ENCODE assay signal across 25 cellular contexts in the genomic region with DNA sequence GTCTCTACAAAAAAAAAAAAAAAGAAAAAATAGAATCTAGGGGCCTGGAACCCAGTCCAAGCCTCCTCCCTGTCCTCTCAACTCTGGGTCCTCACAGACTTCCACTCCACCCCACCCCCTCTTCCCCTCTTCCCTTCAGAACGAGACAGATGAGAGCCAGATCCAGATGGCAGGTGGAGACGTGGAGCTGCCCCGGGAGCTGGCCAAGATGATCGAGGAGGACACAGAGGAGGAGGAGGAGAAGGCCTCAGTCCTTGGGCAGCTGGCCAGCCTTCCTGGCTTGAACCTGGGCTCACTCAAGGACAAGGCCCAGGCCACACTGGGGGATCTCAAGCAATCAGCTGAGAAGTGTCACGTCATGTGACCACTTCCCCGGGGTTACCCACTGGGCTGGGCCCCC. TPM values are rescaled to one million over a fixed set of nuclear protein-coding genes. Genes with fewer than 3 reads are reported as not detected.
"Had no signal": no experiment of that assay in that cellular context is flagged by ENCODE, and none has a peak within 500 bp of the region (broad histone marks: within the 10 kb centered on the region; RNA-seq: fewer than 3 reads in every experiment).

No MANE protein-coding gene starts in this region.

- H3K4me3 ChIP-seq: body of pancreas, cardiac muscle cell, heart right ventricle, pancreas, thyroid gland, upper lobe of right lung had no signal

- H3K9me3 ChIP-seq: body of pancreas, heart right ventricle, neutrophil, pancreas, thyroid gland, upper lobe of right lung had no signal

- H3K27ac ChIP-seq: body of pancreas, cardiac muscle cell, neutrophil, pancreas, thyroid gland, upper lobe of right lung had no signal

- H3K4me1 ChIP-seq: pancreas, upper lobe of right lung had no signal

- ATAC-seq: body of pancreas, heart right ventricle, left colon, pancreas, right cardiac atrium, upper lobe of right lung had no signal

- DNase-seq: activated CD4-positive, alpha-beta T cell treated with anti-CD3 and anti-CD28 coated beads, Interleukin-2, amount 10 ng/mL, durations not matched to agents 7 days and 5 days; activated CD4-positive, CD25-positive, alpha-beta regulatory T cell treated with anti-CD3 and anti-CD28 coated beads, Interleukin-2, amount 50 U/mL, for 72 hours; activated CD8-positive, alpha-beta memory T cell treated with anti-CD3 and anti-CD28 coated beads, Interleukin-2, amount 10 ng/mL, durations not matched to agents 7 days and 5 days; activated CD8-positive, alpha-beta T cell treated with anti-CD3 and anti-CD28 coated beads for 36 hours; activated gamma-delta T cell treated with Interleukin-2 at 50 U/mL for 16 hours; body of pancreas; effector CD8-positive, alpha-beta T cell; erythroblast; heart right ventricle; left colon; stimulated activated CD4-positive, alpha-beta T cell treated with anti-CD3 and anti-CD28 coated beads, Interleukin-12 subunit alpha, Interleukin-12 subunit beta, amount 100 ng/mL, for 4 hours; stimulated activated CD4-positive, alpha-beta T cell treated with anti-CD3 and anti-CD28 coated beads, Interleukin-4, amount 100 ng/mL, for 4 hours; stimulated activated naive CD8-positive, alpha-beta T cell treated with anti-CD3 and anti-CD28 coated beads, Interleukin-15, Interleukin-2, amounts not matched to agents 100 U/mL and 50 U/mL, for 24 hours; T-helper 2 cell; thyroid gland; upper lobe of right lung had no signal

- H3K27me3 ChIP-seq: pancreas, thyroid gland had no signal

- H3K36me3 ChIP-seq: cardiac muscle cell, heart right ventricle, neutrophil, pancreas, thyroid gland, upper lobe of right lung had no signal

RNA-seq across cellular contexts. Expression of gene CPLX3, which starts 3.6 kb away (rescaled TPM):
- total RNA-seq: body of pancreas, cardiac muscle cell, chondrocyte, fibroblast of lung, pancreas, pulmonary artery endothelial cell, skeletal muscle tissue, subcutaneous adipose tissue, thyroid gland, upper lobe of right lung had no signal

RNA-seq across cellular contexts. Expression of gene LMAN1L, which starts 17.4 kb away (rescaled TPM):
- total RNA-seq: activated CD8-positive, alpha-beta memory T cell treated with anti-CD3 and anti-CD28 coated beads, Interleukin-2, amount 10 ng/mL, durations not matched to agents 7 days and 5 days; body of pancreas; cardiac muscle cell; chondrocyte; fibroblast of lung; pulmonary artery endothelial cell; skeletal muscle tissue; subcutaneous adipose tissue; upper lobe of right lung had no signal
